In genomic region chr1:3284691-3285090, GRCh38 we compare ENCODE assay signal across 14 cellular contexts.
DNase-seq lines count a peak whose midpoint lies in the region; ATAC-seq, FAIRE-seq and TF ChIP-seq lines count a peak whose summit lies in the region.
"Had no signal": no experiment of that assay in that cellular context is flagged by ENCODE, and none has a peak within 500 bp of the region (broad histone marks: within the 10 kb centered on the region; RNA-seq: fewer than 3 reads in every experiment).

No MANE protein-coding gene starts in this region.

- no peak for ATAC-seq in HG03432 (IDR thresholded peaks at IDR 0.05; ENCODE audit: unreplicated experiment)

- WGBS in H1 (ENCODE audit: extremely low coverage in 1 of 2, insufficient coverage in 1 of 2, insufficient read length in 1 of 2, insufficient replicate concordance in 2 of 2, low coverage in 1 of 2, low lambda C conversion rate in 2 of 2, missing lambda C conversion rate in 1 of 2), 2 experiments = 88% methylated on average over 15 of the region's 15 CpGs; no CpG with 5 or more reads in 1 of the 2 experiments
- 40 to 72% (median 47%) methylated on average over 15 of the region's 15 CpGs for WGBS in small intestine, 3 donors

- H3K4me1 ChIP-seq in HUES6 (ENCODE audit: control insufficient read depth, insufficient read depth, low read length) = peaks cover 3% of the 10 kb centered on the region; the same call in 1 of the 2 replicates
- peaks cover 0 to 15% (median 5%) of the 10 kb centered on the region in 4 experiments; a peak in 5 of 7 replicates for H3K4me1 ChIP-seq in H1 (replicated peaks in 1 of 4; ENCODE audit: control insufficient read depth in 3 of 4, insufficient read depth in 4 of 4, low read length in 3 of 4)
- peaks cover 0 to 7% of the 10 kb centered on the region in 2 donors for H3K4me1 ChIP-seq in small intestine (ENCODE audit: control insufficient read depth in 2 of 2, insufficient read depth in 1 of 2, low read depth in 1 of 2, low read length in 1 of 2)

- no peak overlapping the region for H4K91ac ChIP-seq in H1 (replicated peaks; ENCODE audit: insufficient read length, low read length)

- no peak overlapping the region for H2BK20ac ChIP-seq in H1 (ENCODE audit: low read length)

- no peak overlapping the region for H3K23ac ChIP-seq in H1 (ENCODE audit: insufficient read length)

- H3K27me3 ChIP-seq in HUES6 (ENCODE audit: control insufficient read depth, insufficient read depth, low read length) (peaks cover 2% of the 10 kb centered on the region; the same call in 1 of the 2 replicates), H1 (replicated peaks in 1 of 4; ENCODE audit: control insufficient read depth in 3 of 4, extremely low read depth in 1 of 4, insufficient read depth in 3 of 4, low read length in 3 of 4) (peaks cover 0 to 6% (median 1%) of the 10 kb centered on the region in 4 experiments; a peak in 1 of 7 replicates), small intestine (ENCODE audit: control insufficient read depth in 2 of 2, insufficient read depth in 2 of 2, low read length in 2 of 2) (no peaks in the 10 kb centered on the region), H7 (ENCODE audit: control insufficient read depth, insufficient read depth, low read length) (peaks cover 2% of the 10 kb centered on the region; the same call in 1 of the 2 replicates)

- no peak overlapping the region for H2AFZ ChIP-seq in H1 (ENCODE audit: low read length)

- H3K4ac ChIP-seq in H1 (replicated peaks; ENCODE audit: insufficient read length, low read depth, low read length) = peak overlapping the region; percentile 37

- TF ChIP-seq CTCF in H1 (IDR thresholded peaks at IDR 0.05; ENCODE audit: control extremely low read depth in 1 of 3, insufficient read depth in 1 of 3, low read depth in 1 of 3, low read length in 3 of 3) = no peak

- H2BK5ac ChIP-seq in H1 (ENCODE audit: low read depth, low read length) = peak overlapping the region; percentile 60; the same call in 1 of the 2 replicates

- H2BK12ac ChIP-seq in H1 (ENCODE audit: low read depth, low read length) = 0 out of 2 replicates have a peak overlapping the region, but pooled peaks have one; percentile 39

- H3K56ac ChIP-seq in H1 (replicated peaks; ENCODE audit: insufficient read length, low read depth, low read length) = no peak overlapping the region

- H4K20me1 ChIP-seq in H1 (replicated peaks in 1 of 2; ENCODE audit: control insufficient read depth in 1 of 2, insufficient read depth in 2 of 2, low read length in 2 of 2) = peaks cover 0 to 2% of the 10 kb centered on the region in 2 experiments

- H2BK15ac ChIP-seq in H1 (ENCODE audit: low read length) = no peak overlapping the region

- no peak overlapping the region for H2AK5ac ChIP-seq in H1 (ENCODE audit: low read depth, low read length)

- FAIRE-seq in H1 (lab: Jason Lieb, UNC) (no peak), small intestine (lab: Jason Lieb, UNC) (no peak)
- FAIRE-seq: GM12891, GM18507 had no signal

- H3K27ac ChIP-seq in HUES6 (ENCODE audit: low read depth, low read length) (0 out of 2 replicates have a peak overlapping the region, but pooled peaks have one; percentile 33), H1 (ENCODE audit: low read depth, low read length) (no peak overlapping the region), small intestine (ENCODE audit: low read depth in 1 of 2, low read length in 1 of 2) (peak overlapping the region in 1 of 2 donors; percentile 53)

- H3K9ac ChIP-seq in HUES6 (ENCODE audit: low read length) (no peak overlapping the region), H1 (replicated peaks in 1 of 4; ENCODE audit: extremely low read depth in 1 of 4, low read depth in 3 of 4, low read length in 3 of 4) (no peak overlapping the region)

- H3K4me3 ChIP-seq in HUES6 (ENCODE audit: low read depth, low read length) (no peak overlapping the region), H1 (ENCODE audit: extremely low read depth in 1 of 4, insufficient read depth in 2 of 4, low read depth in 3 of 4, low read length in 4 of 4) (no peak overlapping the region), small intestine (ENCODE audit: low read depth in 1 of 2, low read length in 2 of 2) (no peak overlapping the region), H7 (ENCODE audit: insufficient read depth, low read depth, low read length) (no peak overlapping the region)

- H3K23me2 ChIP-seq in H1 (ENCODE audit: low read depth, low read length) = no peaks in the 10 kb centered on the region

- H3K36me3 ChIP-seq in HUES6 (ENCODE audit: control insufficient read depth, insufficient read depth, low read length) = no peaks in the 10 kb centered on the region
- H3K36me3 ChIP-seq in H1 (ENCODE audit: control insufficient read depth in 2 of 4, insufficient read depth in 4 of 4, low read length in 3 of 4) = no peaks in the 10 kb centered on the region
- no peaks in the 10 kb centered on the region for H3K36me3 ChIP-seq in small intestine (ENCODE audit: control insufficient read depth in 2 of 2, insufficient read depth in 2 of 2, low read length in 2 of 2)
- H3K36me3 ChIP-seq in H7 (replicated peaks; ENCODE audit: control insufficient read depth, insufficient read depth, low read length) = no peaks in the 10 kb centered on the region

- no peaks in the 10 kb centered on the region for H3K79me1 ChIP-seq in H1 (ENCODE audit: low read depth, low read length)

- H3K79me2 ChIP-seq in H1 (ENCODE audit: control insufficient read depth in 1 of 2, insufficient read depth in 2 of 2, low read length in 2 of 2) = no peaks in the 10 kb centered on the region

- H4K8ac ChIP-seq in H1 (ENCODE audit: extremely low read depth, insufficient read depth, low read length) = no peak overlapping the region; the same call in 1 of the 2 replicates

- no peak for TF ChIP-seq POLR2A in H1 (IDR thresholded peaks at IDR 0.05; ENCODE audit: control extremely low read depth in 1 of 2, low read depth in 2 of 2, low read length in 2 of 2)

- no peak overlapping the region for H2BK120ac ChIP-seq in H1 (replicated peaks; ENCODE audit: low read depth, low read length)

- no peak for DNase-seq in H1 (ENCODE audit: low read depth in 1 of 2, low spot score in 2 of 2)
- DNase-seq in small intestine = peak; percentile 17
- no peak for DNase-seq in H7
- no peak for DNase-seq in foreskin melanocyte
- DNase-seq: CD4-positive, alpha-beta memory T cell; COR-L47; DMS53; DMS79 treated with DMSO at 0.1 percent for 48 hours; GF-D8; GOT3 had no signal

- no peak overlapping the region for H4K5ac ChIP-seq in H1 (ENCODE audit: insufficient read length, low read depth, low read length)

- no peak for TF ChIP-seq EP300 in H1 (IDR thresholded peaks at IDR 0.05; ENCODE audit: borderline replicate concordance in 1 of 2, low read depth in 2 of 2, low read length in 2 of 2)

- no peak overlapping the region for H3K4me2 ChIP-seq in H1 (ENCODE audit: insufficient read depth in 1 of 2, low read depth in 2 of 2, low read length in 2 of 2)

- no peak overlapping the region for H3K18ac ChIP-seq in H1 (ENCODE audit: extremely low read depth, low read length)

- no peak overlapping the region for H3K14ac ChIP-seq in H1 (ENCODE audit: insufficient read length)

- CTCF ChIA-PET in H1 (lab: Charles Lee; ENCODE audit: partially characterized antibody) = interaction anchor here (0.6 to 5.9 kb wide), 15 partner anchors 19 to 223 kb away, joined by 3 to 32 read pairs (median 3); no protein-coding TSS in a partner anchor

- POLR2A ChIA-PET in H1 (lab: Charles Lee; ENCODE audit: partially characterized antibody) = no interaction called here

- no peaks in the 10 kb centered on the region for H3K9me3 ChIP-seq in HUES6 (ENCODE audit: control insufficient read depth, insufficient read depth, low read depth, low read length)
- no peaks in the 10 kb centered on the region for H3K9me3 ChIP-seq in H1 (ENCODE audit: insufficient read depth in 2 of 2, low read depth in 1 of 2, low read length in 1 of 2)
- H3K9me3 ChIP-seq in small intestine (ENCODE audit: control insufficient read depth, low read depth) = no peaks in the 10 kb centered on the region

- no peak for TF ChIP-seq RAD21 in H1 (IDR thresholded peaks at IDR 0.05 in 1 of 2, conservative IDR thresholded peaks at IDR 0.05 in 1 of 2; ENCODE audit: low read depth in 2 of 2, low read length in 2 of 2)

TF ChIP-seq in H1, 55 proteins besides CTCF, POLR2A, EP300 and RAD21 (continues in another document):
- TF ChIP-seq TCF12 (IDR thresholded peaks at IDR 0.05; ENCODE audit: low read depth, low read length) = no peak
- no peak for TF ChIP-seq HDAC6 (IDR thresholded peaks at IDR 0.05; ENCODE audit: low read depth, low read length)
- TF ChIP-seq RFX5 (IDR thresholded peaks at IDR 0.05; ENCODE audit: borderline replicate concordance, low read depth, low read length) = no peak
- TF ChIP-seq TAF7 (optimal IDR thresholded peaks at IDR 0.05; ENCODE audit: borderline replicate concordance, low read depth, low read length) = no peak
- no peak for TF ChIP-seq MAX (IDR thresholded peaks at IDR 0.05)
- no peak for TF ChIP-seq FOSL1 (IDR thresholded peaks at IDR 0.05; ENCODE audit: insufficient read depth, low read depth, low read length)
- no peak for TF ChIP-seq GABPA (IDR thresholded peaks at IDR 0.05; ENCODE audit: borderline replicate concordance, insufficient read depth, low read length)
- no peak for TF ChIP-seq EGR1 (IDR thresholded peaks at IDR 0.05; ENCODE audit: borderline replicate concordance, low read depth, low read length)
